In the genomic region with DNA sequence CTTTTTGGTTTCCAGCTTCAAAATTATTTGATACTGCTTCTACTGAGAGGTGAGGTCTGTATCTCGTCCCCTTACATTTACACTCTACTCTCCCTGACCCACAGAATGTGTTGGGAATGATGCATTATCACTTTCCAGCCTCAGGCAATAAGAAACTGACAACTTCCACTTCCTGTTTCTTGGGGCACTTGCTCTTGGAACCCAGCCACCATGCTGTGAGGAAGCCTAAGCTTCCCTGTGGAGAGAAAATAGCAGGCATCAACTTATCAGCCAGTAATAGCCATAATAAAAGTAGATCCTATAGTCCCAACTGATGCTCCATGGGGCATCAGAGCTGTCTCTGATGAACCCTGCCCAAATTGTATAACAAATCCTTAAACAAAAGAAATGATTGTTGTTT, we compare ENCODE assay signal across 1 cellular context.
TF ChIP-seq lines count a peak whose summit lies in the region.

No MANE protein-coding gene starts in this region.

TF ChIP-seq in GM12878, 131 proteins besides CTCF, POLR2A, EP300 and RAD21:
- TF ChIP-seq ATF7 (IDR thresholded peaks at IDR 0.05; ENCODE audit: low read depth): no peak
- TF ChIP-seq LARP7 (IDR thresholded peaks at IDR 0.05): no peak
- no peak for TF ChIP-seq ZSCAN29 (IDR thresholded peaks at IDR 0.05)
- TF ChIP-seq ZNF384 (IDR thresholded peaks at IDR 0.05; ENCODE audit: borderline replicate concordance, low read depth, low read length): no peak
- TF ChIP-seq EED (IDR thresholded peaks at IDR 0.05; ENCODE audit: low read depth): 0 out of 2 replicates have a peak, but pooled peaks have one; percentile 23
- TF ChIP-seq SPI1 (IDR thresholded peaks at IDR 0.05; ENCODE audit: borderline replicate concordance, insufficient read depth, low read depth, low read length): peak; percentile 87
